Comparison of ENCODE assay signal across 10 cellular contexts in the genomic region with DNA sequence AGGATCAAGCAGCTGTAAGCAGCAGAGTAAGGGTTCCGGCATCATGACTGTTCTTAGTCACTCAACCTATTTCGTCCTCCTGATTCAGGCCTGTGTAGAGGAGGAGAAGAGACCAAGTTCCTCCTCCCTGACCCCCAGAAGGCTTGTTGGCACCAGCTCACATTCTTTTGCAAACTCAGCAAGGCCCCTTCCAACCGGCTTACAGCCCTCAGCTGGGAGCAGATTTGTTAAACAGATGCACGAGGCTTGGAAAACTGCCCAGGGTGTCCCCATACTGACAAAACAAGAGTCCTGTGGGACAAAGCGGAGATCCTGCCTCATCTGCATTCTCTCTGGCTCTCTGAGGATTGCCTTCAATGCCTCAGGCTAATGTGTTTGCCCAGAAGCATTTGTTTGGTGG.
DNase-seq lines count a peak whose midpoint lies in the region; ATAC-seq and TF ChIP-seq lines count a peak whose summit lies in the region.
"Had no signal": no experiment of that assay in that cellular context is flagged by ENCODE, and none has a peak within 500 bp of the region (broad histone marks: within the 10 kb centered on the region; RNA-seq: fewer than 3 reads in every experiment).

No MANE protein-coding gene starts in this region.

- H3K27me3 Mint-ChIP-seq in WTC11 (ENCODE audit: low read depth): no peaks in the 10 kb centered on the region

- CTCF ChIA-PET in WTC11 (lab: Charles Lee): interaction anchor here (0.6 to 1.4 kb wide), 4 partner anchors 10 to 234 kb away, joined by 3 to 4 read pairs (median 3); no protein-coding TSS in a partner anchor

- ATAC-seq in WTC11: peak; percentile 97
- peak; percentile 76 for ATAC-seq in left ventricle myocardium superior
- ATAC-seq in sciatic nerve: peak; percentile 88
- ATAC-seq in GM21528 (IDR thresholded peaks at IDR 0.05; ENCODE audit: low FRiP score, unreplicated experiment): no peak
- ATAC-seq in GM18498 (IDR thresholded peaks at IDR 0.05; ENCODE audit: unreplicated experiment): no peak
- no peak for ATAC-seq in GM18858 (IDR thresholded peaks at IDR 0.05; ENCODE audit: unreplicated experiment)

- H3K9me3 Mint-ChIP-seq in WTC11: no peaks in the 10 kb centered on the region
- H3K9me3 Mint-ChIP-seq: activated CD4-positive, alpha-beta T cell treated with anti-CD3 and anti-CD28 coated beads, Interleukin-2, amount 10 ng/mL, durations not matched to agents 24 days and 14 days had no signal

- no peak for TF ChIP-seq CTCF in WTC11 (IDR thresholded peaks at IDR 0.05)

- peaks cover 30% of the 10 kb centered on the region for H3K4me1 ChIP-seq in HUES6 (ENCODE audit: control insufficient read depth, insufficient read depth, low read length)
- H3K4me1 ChIP-seq: breast epithelium had no signal

- DNase-seq in WTC11 (ENCODE audit: low spot score): peak; percentile 75
- DNase-seq in left ventricle myocardium superior: peak; percentile 64
- DNase-seq in sciatic nerve (ENCODE audit: low spot score): peak; percentile 73
- no peak for DNase-seq in activated CD4-positive, alpha-beta T cell treated with anti-CD3 and anti-CD28 coated beads, Interleukin-2, amount 50 U/mL, for 1 hour
- DNase-seq: activated CD4-positive, alpha-beta T cell treated with anti-CD3 and anti-CD28 coated beads, Interleukin-2, amount 10 ng/mL, durations not matched to agents 24 days and 14 days had no signal

- no peaks in the 10 kb centered on the region for H3K36me3 Mint-ChIP-seq in WTC11

- no peak overlapping the region for H3K9ac ChIP-seq in HUES6 (ENCODE audit: low read length)

- no peaks in the 10 kb centered on the region for H3K27me3 ChIP-seq in HUES6 (ENCODE audit: control insufficient read depth, insufficient read depth, low read length)
- H3K27me3 ChIP-seq: breast epithelium had no signal

- H3K4me3 ChIP-seq in HUES6 (ENCODE audit: low read depth, low read length): 0 out of 2 replicates have a peak overlapping the region, but pooled peaks have one; percentile 16
- H3K4me3 ChIP-seq: breast epithelium had no signal

- no peaks in the 10 kb centered on the region for H3K9me3 ChIP-seq in HUES6 (ENCODE audit: control insufficient read depth, insufficient read depth, low read depth, low read length)
- H3K9me3 ChIP-seq: breast epithelium had no signal

- peak overlapping the region; percentile 43 for H3K4me3 Mint-ChIP-seq in WTC11
- H3K4me3 Mint-ChIP-seq: activated CD4-positive, alpha-beta T cell treated with anti-CD3 and anti-CD28 coated beads, Interleukin-2, amount 10 ng/mL, durations not matched to agents 24 days and 14 days had no signal

- no peak overlapping the region for H3K27ac ChIP-seq in HUES6 (ENCODE audit: low read depth, low read length)
- H3K27ac ChIP-seq: breast epithelium had no signal

- POLR2A ChIA-PET in WTC11 (lab: Charles Lee): interaction anchor here (1.4 kb wide), 1 partner anchor 142 kb away, joined by 6 read pairs; no protein-coding TSS in a partner anchor

- intact Hi-C loops in left ventricle myocardium superior (cut with micrococcal nuclease) (no loop called here), sciatic nerve (cut with DNase I) (no loop called here)

- no peaks in the 10 kb centered on the region for H3K36me3 ChIP-seq in HUES6 (ENCODE audit: control insufficient read depth, insufficient read depth, low read length)
- H3K36me3 ChIP-seq: breast epithelium had no signal

- H3K4me1 Mint-ChIP-seq in WTC11: peaks cover 66% of the 10 kb centered on the region
- H3K4me1 Mint-ChIP-seq: activated CD4-positive, alpha-beta T cell treated with anti-CD3 and anti-CD28 coated beads, Interleukin-2, amount 10 ng/mL, durations not matched to agents 24 days and 14 days had no signal

- H3K27ac Mint-ChIP-seq in WTC11: peak overlapping the region; percentile 90
- H3K27ac Mint-ChIP-seq: activated CD4-positive, alpha-beta T cell treated with anti-CD3 and anti-CD28 coated beads, Interleukin-2, amount 10 ng/mL, durations not matched to agents 24 days and 14 days had no signal

TF ChIP-seq in WTC11, 78 proteins besides CTCF, POLR2A, EP300 and RAD21 (continues in another document):
- TF ChIP-seq MAX (CRISPR knock-in tag; IDR thresholded peaks at IDR 0.05): peak; percentile 43; the same call in 1 of the 2 replicates
- TF ChIP-seq, protein P1, sequence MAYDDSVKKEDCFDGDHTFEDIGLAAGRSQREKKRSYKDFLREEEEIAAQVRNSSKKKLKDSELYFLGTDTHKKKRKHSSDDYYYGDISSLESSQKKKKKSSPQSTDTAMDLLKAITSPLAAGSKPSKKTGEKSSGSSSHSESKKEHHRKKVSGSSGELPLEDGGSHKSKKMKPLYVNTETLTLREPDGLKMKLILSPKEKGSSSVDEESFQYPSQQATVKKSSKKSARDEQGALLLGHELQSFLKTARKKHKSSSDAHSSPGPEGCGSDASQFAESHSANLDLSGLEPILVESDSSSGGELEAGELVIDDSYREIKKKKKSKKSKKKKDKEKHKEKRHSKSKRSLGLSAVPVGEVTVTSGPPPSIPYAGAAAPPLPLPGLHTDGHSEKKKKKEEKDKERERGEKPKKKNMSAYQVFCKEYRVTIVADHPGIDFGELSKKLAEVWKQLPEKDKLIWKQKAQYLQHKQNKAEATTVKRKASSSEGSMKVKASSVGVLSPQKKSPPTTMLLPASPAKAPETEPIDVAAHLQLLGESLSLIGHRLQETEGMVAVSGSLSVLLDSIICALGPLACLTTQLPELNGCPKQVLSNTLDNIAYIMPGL (CRISPR knock-in tag; IDR thresholded peaks at IDR 0.05): no peak
- TF ChIP-seq CREM (CRISPR knock-in tag; IDR thresholded peaks at IDR 0.05): peak; percentile 49; the same call in 1 of the 2 replicates
- no peak for TF ChIP-seq NR3C1 (CRISPR knock-in tag; conservative IDR thresholded peaks at IDR 0.05; ENCODE audit: low read depth)
- TF ChIP-seq FOXJ3 (CRISPR knock-in tag; IDR thresholded peaks at IDR 0.05; ENCODE audit: borderline replicate concordance): no peak
- TF ChIP-seq ZBTB21 (CRISPR knock-in tag; IDR thresholded peaks at IDR 0.05; ENCODE audit: borderline replicate concordance): peak; percentile 63; the same call in 1 of the 2 replicates
- TF ChIP-seq GRHL2 (CRISPR knock-in tag; IDR thresholded peaks at IDR 0.05; ENCODE audit: insufficient replicate concordance, severe bottlenecking): no peak
- TF ChIP-seq, protein P2, sequence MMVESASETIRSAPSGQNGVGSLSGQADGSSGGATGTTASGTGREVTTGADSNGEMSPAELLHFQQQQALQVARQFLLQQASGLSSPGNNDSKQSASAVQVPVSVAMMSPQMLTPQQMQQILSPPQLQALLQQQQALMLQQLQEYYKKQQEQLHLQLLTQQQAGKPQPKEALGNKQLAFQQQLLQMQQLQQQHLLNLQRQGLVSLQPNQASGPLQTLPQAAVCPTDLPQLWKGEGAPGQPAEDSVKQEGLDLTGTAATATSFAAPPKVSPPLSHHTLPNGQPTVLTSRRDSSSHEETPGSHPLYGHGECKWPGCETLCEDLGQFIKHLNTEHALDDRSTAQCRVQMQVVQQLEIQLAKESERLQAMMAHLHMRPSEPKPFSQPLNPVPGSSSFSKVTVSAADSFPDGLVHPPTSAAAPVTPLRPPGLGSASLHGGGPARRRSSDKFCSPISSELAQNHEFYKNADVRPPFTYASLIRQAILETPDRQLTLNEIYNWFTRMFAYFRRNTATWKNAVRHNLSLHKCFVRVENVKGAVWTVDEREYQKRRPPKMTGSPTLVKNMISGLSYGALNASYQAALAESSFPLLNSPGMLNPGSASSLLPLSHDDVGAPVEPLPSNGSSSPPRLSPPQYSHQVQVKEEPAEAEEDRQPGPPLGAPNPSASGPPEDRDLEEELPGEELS (CRISPR knock-in tag; IDR thresholded peaks at IDR 0.05): peak; percentile 84; the same call in 1 of the 2 replicates
- no peak for TF ChIP-seq GABPB1 (CRISPR knock-in tag; IDR thresholded peaks at IDR 0.05)
- peak; percentile 73; the same call in 1 of the 2 replicates for TF ChIP-seq TEAD1 (CRISPR knock-in tag; IDR thresholded peaks at IDR 0.05)
- TF ChIP-seq STAT6 (CRISPR knock-in tag; conservative IDR thresholded peaks at IDR 0.05; ENCODE audit: low read depth): no peak
- TF ChIP-seq ZNF232 (CRISPR knock-in tag; IDR thresholded peaks at IDR 0.05): 0 out of 2 replicates have a peak, but pooled peaks have one; percentile 37
- no peak for TF ChIP-seq SOX15 (CRISPR knock-in tag; IDR thresholded peaks at IDR 0.05)
- 0 out of 2 replicates have a peak, but pooled peaks have one; percentile 65 for TF ChIP-seq ETV6 (CRISPR knock-in tag; IDR thresholded peaks at IDR 0.05)
- TF ChIP-seq ZNF423 (CRISPR knock-in tag; IDR thresholded peaks at IDR 0.05): peak; percentile 67
- TF ChIP-seq FOXK1 (CRISPR knock-in tag; IDR thresholded peaks at IDR 0.05): peak; percentile 84; the same call in 1 of the 2 replicates
- no peak for TF ChIP-seq RELA (CRISPR knock-in tag; IDR thresholded peaks at IDR 0.05; ENCODE audit: borderline replicate concordance)
- no peak for TF ChIP-seq ZNF219 (CRISPR knock-in tag; IDR thresholded peaks at IDR 0.05; ENCODE audit: borderline replicate concordance)
- TF ChIP-seq HMGA2 (CRISPR knock-in tag; IDR thresholded peaks at IDR 0.05): no peak

Comparison
In these comparisons a context has a peak if more than half of its experiments do, and no peak if none do; other contexts are left out.
1. ATAC-seq: peak in WTC11 (single experiment), left ventricle myocardium superior (single experiment) and sciatic nerve (single experiment); none in GM21528 (single experiment), GM18498 (single experiment) and GM18858 (single experiment).